22 cellular contexts compared by ENCODE assay signal in genomic region chr10:125709553-125710266, GRCh38. TPM values are rescaled to one million over a fixed set of nuclear protein-coding genes. Genes with fewer than 3 reads are reported as not detected.
A peak's percentile ranks its signal among the peaks of the same experiment; 100 is the strongest.
DNase-seq lines count a peak whose midpoint lies in the region; ATAC-seq and TF ChIP-seq lines count a peak whose summit lies in the region.
"Had no signal": no experiment of that assay in that cellular context is flagged by ENCODE, and none has a peak within 500 bp of the region (broad histone marks: within the 10 kb centered on the region; RNA-seq: fewer than 3 reads in every experiment).

No MANE protein-coding gene starts in this region.

- DNase-seq in left ventricle myocardium inferior (no peak), heart left ventricle (no peak), choroid plexus epithelial cell (ENCODE audit: low read depth) (peak; percentile 54), germinal center (ENCODE audit: low spot score) (no peak)
- DNase-seq: activated naive CD4-positive, alpha-beta T cell treated with anti-CD3 and anti-CD28 coated beads, Interleukin-2, amount 10 ng/mL, durations not matched to agents 7 days and 5 days; activated T-cell treated with anti-CD3 and anti-CD28 coated beads for 4 hours; cortex of kidney; gastrocnemius medialis; MG63; NCI-H187; NCI-H446; nephron progenitor cell; psoas muscle; RPMI8226; SW 1271 had no signal

- H3K36me3 ChIP-seq in left ventricle myocardium inferior, result no peaks in the 10 kb centered on the region
- H3K36me3 ChIP-seq in heart left ventricle, result no peaks in the 10 kb centered on the region
- no peaks in the 10 kb centered on the region for H3K36me3 ChIP-seq in liver (ENCODE audit: control insufficient read depth in 4 of 4, insufficient read depth in 3 of 4, low read depth in 1 of 4, low read length in 3 of 4)
- H3K36me3 ChIP-seq in urinary bladder (ENCODE audit: insufficient read depth), result no peaks in the 10 kb centered on the region
- H3K36me3 ChIP-seq: gastrocnemius medialis, MG63 had no signal

- no peak overlapping the region for H3K9ac ChIP-seq in liver (ENCODE audit: low read depth in 1 of 2, low read length in 2 of 2)

- intact Hi-C loops in left ventricle myocardium inferior (cut with micrococcal nuclease) (no loop called here), heart left ventricle (cut with DNase I) (loop anchor here in 2 of 10 donors (10.0 kb wide), 2 partner anchors 545 to 795 kb away; partner anchors contain the start of gene CTBP2 (in 1 of the 2))

- H3K4me3 ChIP-seq in left ventricle myocardium inferior (peak overlapping the region; percentile 19), heart left ventricle (peak overlapping the region in 5 of 12 donors; percentile 0 to 38 (median 4)), choroid plexus epithelial cell (ENCODE audit: low read depth, low read length) (no peak overlapping the region), liver (ENCODE audit: low read depth in 1 of 3, low read length in 3 of 3) (no peak overlapping the region), urinary bladder (ENCODE audit: low read depth, low read length) (no peak overlapping the region)
- H3K4me3 ChIP-seq: gastrocnemius medialis, lung, MG63, psoas muscle had no signal

- 28 to 31% (median 30%) methylated on average over 6 of the region's 6 CpGs for WGBS in heart left ventricle, 4 donors
- WGBS in liver, result 61% methylated on average over 6 of the region's 6 CpGs
- WGBS in urinary bladder, result 26% methylated on average over 6 of the region's 6 CpGs

- ATAC-seq in heart left ventricle (no peak), HG02759 (IDR thresholded peaks at IDR 0.05; ENCODE audit: unreplicated experiment) (no peak)
- ATAC-seq in activated CD4-positive, CD25-positive, alpha-beta regulatory T cell treated with anti-CD3 and anti-CD28 coated beads, Interleukin-2, amount 50 U/mL, for 24 hours, result no peak
- ATAC-seq: gastrocnemius medialis, psoas muscle had no signal

- peak overlapping the region; percentile 20 for H3K27ac ChIP-seq in left ventricle myocardium inferior (replicated peaks)
- H3K27ac ChIP-seq in heart left ventricle, result peak overlapping the region in 3 of 12 donors; percentile 2 to 43 (median 16)
- no peak overlapping the region for H3K27ac ChIP-seq in liver (ENCODE audit: low read depth in 1 of 2, low read length in 2 of 2)
- peak overlapping the region; percentile 34 for H3K27ac ChIP-seq in urinary bladder (ENCODE audit: low read depth)
- H3K27ac ChIP-seq: gastrocnemius medialis, psoas muscle had no signal

- no peak for TF ChIP-seq RAD21 in liver (IDR thresholded peaks at IDR 0.05)

- H3K27me3 ChIP-seq in left ventricle myocardium inferior (ENCODE audit: low read depth) (no peaks in the 10 kb centered on the region), heart left ventricle (no peaks in the 10 kb centered on the region), liver (ENCODE audit: control insufficient read depth in 4 of 4, insufficient read depth in 4 of 4, low read length in 3 of 4) (no peaks in the 10 kb centered on the region)
- H3K27me3 ChIP-seq: gastrocnemius medialis, MG63 had no signal

- H3K9me3 ChIP-seq in left ventricle myocardium inferior (replicated peaks), result peaks cover 37% of the 10 kb centered on the region
- peaks cover 0 to 20% (median 3%) of the 10 kb centered on the region in 12 donors for H3K9me3 ChIP-seq in heart left ventricle
- peaks cover 8 to 29% (median 17%) of the 10 kb centered on the region in 4 donors for H3K9me3 ChIP-seq in liver (ENCODE audit: control insufficient read depth in 4 of 4, low read length in 3 of 4)
- H3K9me3 ChIP-seq: gastrocnemius medialis, MG63 had no signal

- H3K4me1 ChIP-seq in left ventricle myocardium inferior, result peaks cover 10% of the 10 kb centered on the region
- peaks cover 0 to 5% (median 0%) of the 10 kb centered on the region in 12 donors for H3K4me1 ChIP-seq in heart left ventricle
- H3K4me1 ChIP-seq in liver (ENCODE audit: control insufficient read depth in 4 of 4, insufficient read depth in 4 of 4, low read length in 3 of 4), result no peaks in the 10 kb centered on the region
- H3K4me1 ChIP-seq in urinary bladder (ENCODE audit: insufficient read depth), result no peaks in the 10 kb centered on the region
- H3K4me1 ChIP-seq: gastrocnemius medialis, psoas muscle had no signal

- TF ChIP-seq CTCF in left ventricle myocardium inferior (IDR thresholded peaks at IDR 0.05; ENCODE audit: borderline replicate concordance), result no peak
- no peak for TF ChIP-seq CTCF in heart left ventricle (IDR thresholded peaks at IDR 0.05)
- no peak for TF ChIP-seq CTCF in choroid plexus epithelial cell (conservative IDR thresholded peaks at IDR 0.05; ENCODE audit: low read depth, low read length)
- TF ChIP-seq CTCF in liver (IDR thresholded peaks at IDR 0.05; ENCODE audit: low read depth, low read length, missing input control), result no peak

- TF ChIP-seq POLR2A in heart left ventricle (IDR thresholded peaks at IDR 0.05), result no peak

TF ChIP-seq in liver, 16 proteins besides CTCF, POLR2A, EP300 and RAD21:
- TF ChIP-seq EGR1 (IDR thresholded peaks at IDR 0.05; ENCODE audit: low read depth in 2 of 2) (no peak), RXRA (IDR thresholded peaks at IDR 0.05) (no peak), NR2F2 (IDR thresholded peaks at IDR 0.05) (peak; percentile 17), HNF4A (conservative IDR thresholded peaks at IDR 0.05) (no peak)

RNA-seq across cellular contexts. Expression of gene EDRF1, which starts 9.8 kb away (rescaled TPM):
- total RNA-seq in left ventricle myocardium inferior (11.5 TPM), heart left ventricle (10 to 100 TPM in 4 of 9 donors, 1 to 10 TPM in 5; 6.9 to 13.9 (median 9.8) TPM), liver (10 to 100 TPM; 14.1 to 17.0 TPM), urinary bladder (58.6 TPM)
- polyA plus RNA-seq in heart left ventricle (10 to 100 TPM in 1 of 2 donors, 1 to 10 TPM in 1; 8.7 to 10.0 TPM), liver (1 to 10 TPM; 3.9 to 4.3 TPM), urinary bladder (13.3 TPM)

RNA-seq across cellular contexts. Expression of gene TEX36, which starts 26.7 kb away (rescaled TPM):
- total RNA-seq in left ventricle myocardium inferior (not detected), heart left ventricle (not detected), liver (not detected), urinary bladder (not detected)
- polyA plus RNA-seq in heart left ventricle (not detected), liver (not detected), urinary bladder (not detected)
- total RNA-seq: endothelial cell of umbilical vein, gastrocnemius medialis, lung, psoas muscle, temporal lobe had no signal
- polyA plus RNA-seq: endothelial cell of umbilical vein, lung, psoas muscle had no signal

Comparison
In these comparisons a context has a peak if more than half of its experiments do, and no peak if none do; other contexts are left out.
1. H3K27ac ChIP-seq: peak in left ventricle myocardium inferior (single experiment) and urinary bladder (single experiment); none in liver (0 of 2).